In the genomic region with DNA sequence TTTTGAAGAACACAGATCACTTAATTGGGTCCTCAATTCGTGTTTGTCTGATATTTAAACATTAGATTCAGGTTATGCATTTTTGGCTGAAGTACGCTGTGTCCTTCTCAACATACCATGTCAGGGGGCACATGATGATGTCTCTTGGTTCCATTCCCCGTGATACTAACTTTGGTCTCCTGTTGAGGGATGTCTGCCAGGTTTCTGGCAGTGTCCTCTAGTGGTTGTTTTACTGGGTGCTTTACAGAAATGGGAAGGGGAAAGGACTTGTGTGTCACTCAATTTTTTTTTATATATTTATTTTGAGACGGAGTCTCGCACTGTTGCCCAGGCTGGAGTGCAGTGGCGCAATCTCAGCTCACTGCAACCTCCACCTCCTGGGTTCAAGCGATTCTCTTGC, we compare ENCODE assay signal across 21 cellular contexts. TPM values are rescaled to one million over a fixed set of nuclear protein-coding genes. Genes with fewer than 3 reads are reported as not detected.
DNase-seq lines count a peak whose midpoint lies in the region; ATAC-seq and TF ChIP-seq lines count a peak whose summit lies in the region.
"Had no signal": no experiment of that assay in that cellular context is flagged by ENCODE, and none has a peak within 500 bp of the region (broad histone marks: within the 10 kb centered on the region; RNA-seq: fewer than 3 reads in every experiment).

No MANE protein-coding gene starts in this region.

- H3K27me3 ChIP-seq in GM23338 (ENCODE audit: insufficient read depth) (no peaks in the 10 kb centered on the region), tibial nerve (no peaks in the 10 kb centered on the region)
- no peaks in the 10 kb centered on the region for H3K27me3 ChIP-seq in naive thymus-derived CD4-positive, alpha-beta T cell (ENCODE audit: control insufficient read depth in 2 of 2, insufficient read depth in 2 of 2, low read length in 2 of 2)
- H3K27me3 ChIP-seq: gastrocnemius medialis, spleen had no signal

- H3K27me3 Mint-ChIP-seq in GM23338 (ENCODE audit: insufficient read depth, low read depth, poor library complexity) = peaks cover 1% of the 10 kb centered on the region
- H3K27me3 Mint-ChIP-seq in nephron (ENCODE audit: low read depth) = no peaks in the 10 kb centered on the region
- no peaks in the 10 kb centered on the region for H3K27me3 Mint-ChIP-seq in naive thymus-derived CD4-positive, alpha-beta T cell
- H3K27me3 Mint-ChIP-seq: activated naive CD4-positive, alpha-beta T cell treated with anti-CD3 and anti-CD28 coated beads, Interleukin-2, amount 10 ng/mL, durations not matched to agents 7 days and 5 days had no signal

- H3K4me2 ChIP-seq in GM23338 = no peak overlapping the region

- H3K9me3 Mint-ChIP-seq in GM23338 = no peaks in the 10 kb centered on the region
- H3K9me3 Mint-ChIP-seq in nephron = no peaks in the 10 kb centered on the region
- peaks cover 0 to 2% (median 0%) of the 10 kb centered on the region in 11 donors for H3K9me3 Mint-ChIP-seq in naive thymus-derived CD4-positive, alpha-beta T cell
- H3K9me3 Mint-ChIP-seq: activated naive CD4-positive, alpha-beta T cell treated with anti-CD3 and anti-CD28 coated beads, Interleukin-2, amount 10 ng/mL, durations not matched to agents 7 days and 5 days; activated T-cell treated with anti-CD3 and anti-CD28 coated beads, Interleukin-2, amount 50 U/mL, for 4 hours had no signal

- H3K79me2 ChIP-seq in GM23338 (replicated peaks; ENCODE audit: insufficient read depth) = peaks cover 100% of the 10 kb centered on the region

- ATAC-seq in GM23338 = no peak
- ATAC-seq in naive thymus-derived CD4-positive, alpha-beta T cell = no peak
- ATAC-seq in GM21717 (IDR thresholded peaks at IDR 0.05; ENCODE audit: unreplicated experiment) = no peak
- ATAC-seq: activated T-cell treated with anti-CD3 and anti-CD28 coated beads, Interleukin-2, amount 50 U/mL, for 4 hours; gastrocnemius medialis had no signal

- no peaks in the 10 kb centered on the region for H3K9me3 ChIP-seq in tibial nerve
- H3K9me3 ChIP-seq in naive thymus-derived CD4-positive, alpha-beta T cell (ENCODE audit: control insufficient read depth in 2 of 3, low read length in 3 of 3) = no peaks in the 10 kb centered on the region
- H3K9me3 ChIP-seq: gastrocnemius medialis, spleen, thoracic aorta had no signal

- H3K27ac Mint-ChIP-seq in GM23338 (no peak overlapping the region), nephron (peak overlapping the region in 2 of 3 experiments; percentile 12 to 34)
- H3K27ac Mint-ChIP-seq in naive thymus-derived CD4-positive, alpha-beta T cell = no peak overlapping the region
- H3K27ac Mint-ChIP-seq: activated naive CD4-positive, alpha-beta T cell treated with anti-CD3 and anti-CD28 coated beads, Interleukin-2, amount 10 ng/mL, durations not matched to agents 7 days and 5 days had no signal

- peaks cover 47% of the 10 kb centered on the region for H4K20me1 ChIP-seq in GM23338 (replicated peaks; ENCODE audit: insufficient read depth)

- H3K4me3 Mint-ChIP-seq in GM23338 (no peak overlapping the region), nephron (no peak overlapping the region)
- H3K4me3 Mint-ChIP-seq in naive thymus-derived CD4-positive, alpha-beta T cell = no peak overlapping the region
- H3K4me3 Mint-ChIP-seq: activated naive CD4-positive, alpha-beta T cell treated with anti-CD3 and anti-CD28 coated beads, Interleukin-2, amount 10 ng/mL, durations not matched to agents 7 days and 5 days; activated T-cell treated with anti-CD3 and anti-CD28 coated beads, Interleukin-2, amount 50 U/mL, for 4 hours had no signal

- POLR2A ChIA-PET in naive thymus-derived CD4-positive, alpha-beta T cell (lab: Charles Lee) = no interaction called here

- TF ChIP-seq POLR2A in tibial nerve (IDR thresholded peaks at IDR 0.05) = no peak

- H3K36me3 ChIP-seq in GM23338 (ENCODE audit: insufficient read depth) (no peaks in the 10 kb centered on the region), tibial nerve (no peaks in the 10 kb centered on the region)
- H3K36me3 ChIP-seq in naive thymus-derived CD4-positive, alpha-beta T cell (ENCODE audit: control insufficient read depth in 2 of 3, insufficient read depth in 3 of 3, low read length in 3 of 3) = no peaks in the 10 kb centered on the region
- H3K36me3 ChIP-seq: gastrocnemius medialis, spleen, thoracic aorta had no signal

- H3K27ac ChIP-seq in GM23338 (ENCODE audit: low read depth) (no peak overlapping the region), tibial nerve (no peak overlapping the region)
- H3K27ac ChIP-seq in naive thymus-derived CD4-positive, alpha-beta T cell (ENCODE audit: low read depth, low read length) = no peak overlapping the region
- H3K27ac ChIP-seq: epithelial cell of prostate, gastrocnemius medialis, GM23248, spleen, thoracic aorta had no signal

- CTCF ChIA-PET in naive thymus-derived CD4-positive, alpha-beta T cell (lab: Charles Lee) = no interaction called here

- H3K4me3 ChIP-seq in GM23338 = no peak overlapping the region
- no peak overlapping the region for H3K4me3 ChIP-seq in choroid plexus epithelial cell (ENCODE audit: low read depth, low read length)
- H3K4me3 ChIP-seq in tibial nerve = no peak overlapping the region
- H3K4me3 ChIP-seq in naive thymus-derived CD4-positive, alpha-beta T cell (ENCODE audit: low read length) = no peak overlapping the region
- H3K4me3 ChIP-seq: gastrocnemius medialis, GM23248, spleen, thoracic aorta had no signal

- peaks cover 47% of the 10 kb centered on the region for H3K4me1 ChIP-seq in GM23338 (ENCODE audit: insufficient read depth)
- H3K4me1 ChIP-seq in tibial nerve = peaks cover 0 to 9% (median 0%) of the 10 kb centered on the region in 4 donors
- no peaks in the 10 kb centered on the region for H3K4me1 ChIP-seq in naive thymus-derived CD4-positive, alpha-beta T cell (ENCODE audit: control insufficient read depth in 2 of 2, insufficient read depth in 2 of 2, low read length in 2 of 2)

- 90 to 94% methylated on average over 7 of the region's 7 CpGs for WGBS in tibial nerve, 2 donors

- TF ChIP-seq CTCF in GM23338 (conservative IDR thresholded peaks at IDR 0.05; ENCODE audit: low read depth in 2 of 2) = peak; percentile 41 to 42
- TF ChIP-seq CTCF in choroid plexus epithelial cell (conservative IDR thresholded peaks at IDR 0.05; ENCODE audit: low read depth, low read length) = peak; percentile 26
- no peak for TF ChIP-seq CTCF in nephron (IDR thresholded peaks at IDR 0.05; ENCODE audit: unreplicated experiment in 3 of 3)
- no peak for TF ChIP-seq CTCF in tibial nerve (IDR thresholded peaks at IDR 0.05)

- TF ChIP-seq EP300 in tibial nerve (IDR thresholded peaks at IDR 0.05) = no peak

- H2AFZ ChIP-seq in GM23338 = no peak overlapping the region
- H2AFZ ChIP-seq: GM23248 had no signal

- peak; percentile 34 for DNase-seq in GM23338 (ENCODE audit: low spot score)
- peak; percentile 3 for DNase-seq in NCI-H69 (lab: John Stamatoyannopoulos, UW)
- DNase-seq in choroid plexus epithelial cell (ENCODE audit: low read depth) = no peak
- DNase-seq in tibial nerve (ENCODE audit: low spot score in 2 of 2) = no peak
- DNase-seq in naive thymus-derived CD4-positive, alpha-beta T cell = no peak
- DNase-seq: activated CD4-positive, CD25-positive, alpha-beta regulatory T cell treated with anti-CD3 and anti-CD28 coated beads, Interleukin-2, amount 50 U/mL, for 72 hours; activated naive CD4-positive, alpha-beta T cell treated with anti-CD3 and anti-CD28 coated beads, Interleukin-2, amount 10 ng/mL, durations not matched to agents 7 days and 5 days; activated T-cell treated with anti-CD3 and anti-CD28 coated beads, Interleukin-2, amount 50 U/mL, for 4 hours; central memory CD4-positive, alpha-beta T cell; gastrocnemius medialis; GM23248; kidney; NCI-H2081 treated with DMSO at 0.1 percent for 48 hours; NCI-H446; spleen; stimulated activated CD4-positive, alpha-beta T cell treated with anti-CD3 and anti-CD28 coated beads, Interleukin-4, amount 100 ng/mL, for 1 hour; stimulated activated naive CD4-positive, alpha-beta T cell treated with Interleukin-2 at 50 U/mL for 16 hours had no signal

- H3K36me3 Mint-ChIP-seq in GM23338 (ENCODE audit: low read depth) (peaks cover 10% of the 10 kb centered on the region; the same call in 2 of the 3 replicates), nephron (ENCODE audit: low read depth) (peaks cover 5% of the 10 kb centered on the region)
- peaks cover 0 to 10% (median 0%) of the 10 kb centered on the region in 5 donors for H3K36me3 Mint-ChIP-seq in naive thymus-derived CD4-positive, alpha-beta T cell
- H3K36me3 Mint-ChIP-seq: activated naive CD4-positive, alpha-beta T cell treated with anti-CD3 and anti-CD28 coated beads, Interleukin-2, amount 10 ng/mL, durations not matched to agents 7 days and 5 days had no signal

- H3F3A ChIP-seq in GM23338 (replicated peaks; ENCODE audit: low read depth) = 0 out of 2 replicates have a peak, but pooled peaks cover 3% of the 10 kb centered on the region

- H3K4me1 Mint-ChIP-seq in GM23338 = peaks cover 57% of the 10 kb centered on the region
- H3K4me1 Mint-ChIP-seq in nephron = peaks cover 15% of the 10 kb centered on the region
- H3K4me1 Mint-ChIP-seq in naive thymus-derived CD4-positive, alpha-beta T cell = peaks cover 0 to 10% (median 4%) of the 10 kb centered on the region in 7 donors
- H3K4me1 Mint-ChIP-seq: activated naive CD4-positive, alpha-beta T cell treated with anti-CD3 and anti-CD28 coated beads, Interleukin-2, amount 10 ng/mL, durations not matched to agents 7 days and 5 days had no signal

- intact Hi-C loops in naive thymus-derived CD4-positive, alpha-beta T cell (cut with micrococcal nuclease) = no loop called here

- no peaks in the 10 kb centered on the region for H3K9me2 ChIP-seq in GM23338 (ENCODE audit: insufficient read depth)

TF ChIP-seq in GM23338, 12 proteins besides CTCF, POLR2A, EP300 and RAD21 (continues in another document):
- no peak for TF ChIP-seq JUNB (IDR thresholded peaks at IDR 0.05; ENCODE audit: unreplicated experiment)
- TF ChIP-seq POLR2AphosphoS5 (IDR thresholded peaks at IDR 0.05; ENCODE audit: low read depth) = no peak
- TF ChIP-seq EZH2 (IDR thresholded peaks at IDR 0.05; ENCODE audit: low read depth, unreplicated experiment) = no peak
- TF ChIP-seq, protein P1, sequence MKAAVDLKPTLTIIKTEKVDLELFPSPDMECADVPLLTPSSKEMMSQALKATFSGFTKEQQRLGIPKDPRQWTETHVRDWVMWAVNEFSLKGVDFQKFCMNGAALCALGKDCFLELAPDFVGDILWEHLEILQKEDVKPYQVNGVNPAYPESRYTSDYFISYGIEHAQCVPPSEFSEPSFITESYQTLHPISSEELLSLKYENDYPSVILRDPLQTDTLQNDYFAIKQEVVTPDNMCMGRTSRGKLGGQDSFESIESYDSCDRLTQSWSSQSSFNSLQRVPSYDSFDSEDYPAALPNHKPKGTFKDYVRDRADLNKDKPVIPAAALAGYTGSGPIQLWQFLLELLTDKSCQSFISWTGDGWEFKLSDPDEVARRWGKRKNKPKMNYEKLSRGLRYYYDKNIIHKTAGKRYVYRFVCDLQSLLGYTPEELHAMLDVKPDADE (IDR thresholded peaks at IDR 0.05) = no peak
- TF ChIP-seq EZH2phosphoT487 (IDR thresholded peaks at IDR 0.05; ENCODE audit: unreplicated experiment) = no peak

RNA-seq across cellular contexts. Expression of a gene that starts 58.2 kb away (rescaled TPM):
- 64.7 and 74.2 TPM in 2 replicates for total RNA-seq in GM23338 (2014; rRNA removed; shearing (Covaris generic))
- 48.9 and 50.5 TPM in 2 replicates for polyA plus RNA-seq in GM23338 (2016; fragmentation: Nextera tagmentation; extraction: Ambion mirVana)
- total RNA-seq in tibial nerve = 10 to 100 TPM; 38.2 to 60.9 (median 42.9) TPM
- total RNA-seq in naive thymus-derived CD4-positive, alpha-beta T cell = 10 to 100 TPM in 3 of 5 experiments, 1 to 10 TPM in 1, under 1 TPM in 1; 0.07 to 13.8 (median 10.9) TPM
- 1 to 10 TPM; 1.8 to 1.9 TPM for polyA plus RNA-seq in naive thymus-derived CD4-positive, alpha-beta T cell

Comparison
In these comparisons a context has a peak if more than half of its experiments do, and no peak if none do; other contexts are left out.
1. DNase-seq: peak in GM23338 (single experiment) and NCI-H69 (single experiment); none in choroid plexus epithelial cell (single experiment), tibial nerve (0 of 2) and naive thymus-derived CD4-positive, alpha-beta T cell (0 of 9).
2. H3K27ac Mint-ChIP-seq: peak in nephron (2 of 3); none in GM23338 (single experiment) and naive thymus-derived CD4-positive, alpha-beta T cell (0 of 9).
3. CTCF ChIP-seq: peak in GM23338 (2 of 2) and choroid plexus epithelial cell (single experiment); none in nephron (0 of 3) and tibial nerve (0 of 5).